ENCODE assay signal across 1 cellular context in genomic region chr3:30656624-30657141, GRCh38.
TF ChIP-seq lines count a peak whose summit lies in the region.

No MANE protein-coding gene starts in this region.

TF ChIP-seq in GM23338, 12 proteins besides CTCF, POLR2A, EP300 and RAD21 (continued from another document):
- TF ChIP-seq ZNF462 (CRISPR knock-in tag; IDR thresholded peaks at IDR 0.05) (no peak), EZH2phosphoT487 (IDR thresholded peaks at IDR 0.05; ENCODE audit: unreplicated experiment) (no peak), NANOG (IDR thresholded peaks at IDR 0.05; ENCODE audit: borderline replicate concordance) (no peak), CREB1 (CRISPR knock-in tag; IDR thresholded peaks at IDR 0.05; ENCODE audit: low read depth) (no peak), REST (IDR thresholded peaks at IDR 0.05; ENCODE audit: unreplicated experiment) (no peak), JUNB (IDR thresholded peaks at IDR 0.05; ENCODE audit: unreplicated experiment) (no peak), POLR2AphosphoS5 (IDR thresholded peaks at IDR 0.05; ENCODE audit: low read depth) (no peak), ETS1 (IDR thresholded peaks at IDR 0.05) (no peak)
